ENCODE assay signal across 1 cellular context in the genomic region with DNA sequence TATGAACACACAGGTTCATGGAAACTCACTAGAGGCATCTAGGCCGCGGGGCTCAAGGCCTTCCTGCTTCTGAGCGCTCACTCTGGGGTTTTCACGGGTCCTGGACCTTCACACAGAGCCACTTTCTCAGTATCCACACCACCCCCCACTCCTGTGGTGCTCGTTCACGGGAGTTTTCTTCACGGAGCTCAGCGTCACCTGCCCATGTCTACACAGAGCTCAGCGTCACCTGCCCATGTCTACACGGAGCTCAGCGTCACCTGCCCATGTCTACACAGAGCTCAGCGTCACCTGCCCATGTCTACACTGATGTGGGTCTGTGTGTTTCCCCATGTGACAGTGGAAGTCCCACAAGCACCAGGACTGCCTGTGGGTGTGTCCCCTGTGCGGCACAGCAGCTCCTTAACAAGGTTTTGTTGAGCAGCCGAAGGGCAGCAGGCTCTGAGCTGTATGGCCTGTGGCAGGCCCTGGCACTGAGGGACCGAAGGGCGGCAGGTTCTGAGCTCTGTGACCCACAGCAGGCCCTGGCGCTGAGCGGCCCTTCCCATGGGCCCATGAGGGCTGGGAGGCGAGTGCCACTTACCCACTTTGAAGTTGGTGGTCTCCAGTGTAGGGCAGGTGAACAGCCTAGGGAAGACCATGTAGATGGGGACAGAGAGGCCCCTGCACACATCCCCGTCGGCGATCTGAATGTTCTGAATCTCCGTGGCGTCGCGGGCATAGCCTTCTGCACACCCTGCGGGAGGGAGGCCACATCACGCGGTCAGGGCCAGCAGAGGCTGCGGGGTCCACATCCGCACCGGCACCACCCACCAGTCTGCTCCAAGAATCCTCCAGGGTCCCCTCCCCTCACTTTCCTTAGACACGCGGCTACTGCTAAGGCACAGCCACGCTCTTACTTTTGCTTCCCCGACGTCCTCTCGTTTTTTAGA.
TF ChIP-seq lines count a peak whose summit lies in the region.

No MANE protein-coding gene starts in this region.

TF ChIP-seq in GM23338, 12 proteins besides CTCF, POLR2A, EP300 and RAD21:
- no peak for TF ChIP-seq ZNF114 (CRISPR knock-in tag; IDR thresholded peaks at IDR 0.05)
- TF ChIP-seq, protein P1, sequence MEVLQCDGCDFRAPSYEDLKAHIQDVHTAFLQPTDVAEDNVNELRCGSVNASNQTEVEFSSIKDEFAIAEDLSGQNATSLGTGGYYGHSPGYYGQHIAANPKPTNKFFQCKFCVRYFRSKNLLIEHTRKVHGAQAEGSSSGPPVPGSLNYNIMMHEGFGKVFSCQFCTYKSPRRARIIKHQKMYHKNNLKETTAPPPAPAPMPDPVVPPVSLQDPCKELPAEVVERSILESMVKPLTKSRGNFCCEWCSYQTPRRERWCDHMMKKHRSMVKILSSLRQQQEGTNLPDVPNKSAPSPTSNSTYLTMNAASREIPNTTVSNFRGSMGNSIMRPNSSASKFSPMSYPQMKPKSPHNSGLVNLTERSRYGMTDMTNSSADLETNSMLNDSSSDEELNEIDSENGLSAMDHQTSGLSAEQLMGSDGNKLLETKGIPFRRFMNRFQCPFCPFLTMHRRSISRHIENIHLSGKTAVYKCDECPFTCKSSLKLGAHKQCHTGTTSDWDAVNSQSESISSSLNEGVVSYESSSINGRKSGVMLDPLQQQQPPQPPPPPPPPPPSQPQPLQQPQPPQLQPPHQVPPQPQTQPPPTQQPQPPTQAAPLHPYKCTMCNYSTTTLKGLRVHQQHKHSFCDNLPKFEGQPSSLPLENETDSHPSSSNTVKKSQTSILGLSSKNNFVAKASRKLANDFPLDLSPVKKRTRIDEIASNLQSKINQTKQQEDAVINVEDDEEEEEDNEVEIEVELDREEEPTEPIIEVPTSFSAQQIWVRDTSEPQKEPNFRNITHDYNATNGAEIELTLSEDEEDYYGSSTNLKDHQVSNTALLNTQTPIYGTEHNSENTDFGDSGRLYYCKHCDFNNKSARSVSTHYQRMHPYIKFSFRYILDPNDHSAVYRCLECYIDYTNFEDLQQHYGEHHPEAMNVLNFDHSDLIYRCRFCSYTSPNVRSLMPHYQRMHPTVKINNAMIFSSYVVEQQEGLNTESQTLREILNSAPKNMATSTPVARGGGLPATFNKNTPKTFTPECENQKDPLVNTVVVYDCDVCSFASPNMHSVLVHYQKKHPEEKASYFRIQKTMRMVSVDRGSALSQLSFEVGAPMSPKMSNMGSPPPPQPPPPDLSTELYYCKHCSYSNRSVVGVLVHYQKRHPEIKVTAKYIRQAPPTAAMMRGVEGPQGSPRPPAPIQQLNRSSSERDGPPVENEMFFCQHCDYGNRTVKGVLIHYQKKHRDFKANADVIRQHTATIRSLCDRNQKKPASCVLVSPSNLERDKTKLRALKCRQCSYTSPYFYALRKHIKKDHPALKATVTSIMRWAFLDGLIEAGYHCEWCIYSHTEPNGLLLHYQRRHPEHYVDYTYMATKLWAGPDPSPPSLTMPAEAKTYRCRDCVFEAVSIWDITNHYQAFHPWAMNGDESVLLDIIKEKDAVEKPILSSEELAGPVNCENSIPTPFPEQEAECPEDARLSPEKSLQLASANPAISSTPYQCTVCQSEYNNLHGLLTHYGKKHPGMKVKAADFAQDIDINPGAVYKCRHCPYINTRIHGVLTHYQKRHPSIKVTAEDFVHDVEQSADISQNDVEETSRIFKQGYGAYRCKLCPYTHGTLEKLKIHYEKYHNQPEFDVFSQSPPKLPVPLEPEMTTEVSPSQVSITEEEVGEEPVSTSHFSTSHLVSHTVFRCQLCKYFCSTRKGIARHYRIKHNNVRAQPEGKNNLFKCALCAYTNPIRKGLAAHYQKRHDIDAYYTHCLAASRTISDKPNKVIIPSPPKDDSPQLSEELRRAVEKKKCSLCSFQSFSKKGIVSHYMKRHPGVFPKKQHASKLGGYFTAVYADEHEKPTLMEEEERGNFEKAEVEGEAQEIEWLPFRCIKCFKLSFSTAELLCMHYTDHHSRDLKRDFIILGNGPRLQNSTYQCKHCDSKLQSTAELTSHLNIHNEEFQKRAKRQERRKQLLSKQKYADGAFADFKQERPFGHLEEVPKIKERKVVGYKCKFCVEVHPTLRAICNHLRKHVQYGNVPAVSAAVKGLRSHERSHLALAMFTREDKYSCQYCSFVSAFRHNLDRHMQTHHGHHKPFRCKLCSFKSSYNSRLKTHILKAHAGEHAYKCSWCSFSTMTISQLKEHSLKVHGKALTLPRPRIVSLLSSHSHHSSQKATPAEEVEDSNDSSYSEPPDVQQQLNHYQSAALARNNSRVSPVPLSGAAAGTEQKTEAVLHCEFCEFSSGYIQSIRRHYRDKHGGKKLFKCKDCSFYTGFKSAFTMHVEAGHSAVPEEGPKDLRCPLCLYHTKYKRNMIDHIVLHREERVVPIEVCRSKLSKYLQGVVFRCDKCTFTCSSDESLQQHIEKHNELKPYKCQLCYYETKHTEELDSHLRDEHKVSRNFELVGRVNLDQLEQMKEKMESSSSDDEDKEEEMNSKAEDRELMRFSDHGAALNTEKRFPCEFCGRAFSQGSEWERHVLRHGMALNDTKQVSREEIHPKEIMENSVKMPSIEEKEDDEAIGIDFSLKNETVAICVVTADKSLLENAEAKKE (CRISPR knock-in tag; IDR thresholded peaks at IDR 0.05): no peak
- TF ChIP-seq EZH2phosphoT487 (IDR thresholded peaks at IDR 0.05; ENCODE audit: unreplicated experiment): no peak
- TF ChIP-seq, protein P2, sequence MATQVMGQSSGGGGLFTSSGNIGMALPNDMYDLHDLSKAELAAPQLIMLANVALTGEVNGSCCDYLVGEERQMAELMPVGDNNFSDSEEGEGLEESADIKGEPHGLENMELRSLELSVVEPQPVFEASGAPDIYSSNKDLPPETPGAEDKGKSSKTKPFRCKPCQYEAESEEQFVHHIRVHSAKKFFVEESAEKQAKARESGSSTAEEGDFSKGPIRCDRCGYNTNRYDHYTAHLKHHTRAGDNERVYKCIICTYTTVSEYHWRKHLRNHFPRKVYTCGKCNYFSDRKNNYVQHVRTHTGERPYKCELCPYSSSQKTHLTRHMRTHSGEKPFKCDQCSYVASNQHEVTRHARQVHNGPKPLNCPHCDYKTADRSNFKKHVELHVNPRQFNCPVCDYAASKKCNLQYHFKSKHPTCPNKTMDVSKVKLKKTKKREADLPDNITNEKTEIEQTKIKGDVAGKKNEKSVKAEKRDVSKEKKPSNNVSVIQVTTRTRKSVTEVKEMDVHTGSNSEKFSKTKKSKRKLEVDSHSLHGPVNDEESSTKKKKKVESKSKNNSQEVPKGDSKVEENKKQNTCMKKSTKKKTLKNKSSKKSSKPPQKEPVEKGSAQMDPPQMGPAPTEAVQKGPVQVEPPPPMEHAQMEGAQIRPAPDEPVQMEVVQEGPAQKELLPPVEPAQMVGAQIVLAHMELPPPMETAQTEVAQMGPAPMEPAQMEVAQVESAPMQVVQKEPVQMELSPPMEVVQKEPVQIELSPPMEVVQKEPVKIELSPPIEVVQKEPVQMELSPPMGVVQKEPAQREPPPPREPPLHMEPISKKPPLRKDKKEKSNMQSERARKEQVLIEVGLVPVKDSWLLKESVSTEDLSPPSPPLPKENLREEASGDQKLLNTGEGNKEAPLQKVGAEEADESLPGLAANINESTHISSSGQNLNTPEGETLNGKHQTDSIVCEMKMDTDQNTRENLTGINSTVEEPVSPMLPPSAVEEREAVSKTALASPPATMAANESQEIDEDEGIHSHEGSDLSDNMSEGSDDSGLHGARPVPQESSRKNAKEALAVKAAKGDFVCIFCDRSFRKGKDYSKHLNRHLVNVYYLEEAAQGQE (IDR thresholded peaks at IDR 0.05; ENCODE audit: unreplicated experiment): no peak
- TF ChIP-seq NANOG (IDR thresholded peaks at IDR 0.05; ENCODE audit: borderline replicate concordance): no peak
- no peak for TF ChIP-seq CREB1 (CRISPR knock-in tag; IDR thresholded peaks at IDR 0.05; ENCODE audit: low read depth)
- no peak for TF ChIP-seq STAT1 (IDR thresholded peaks at IDR 0.05; ENCODE audit: unreplicated experiment)
- TF ChIP-seq, protein P3, sequence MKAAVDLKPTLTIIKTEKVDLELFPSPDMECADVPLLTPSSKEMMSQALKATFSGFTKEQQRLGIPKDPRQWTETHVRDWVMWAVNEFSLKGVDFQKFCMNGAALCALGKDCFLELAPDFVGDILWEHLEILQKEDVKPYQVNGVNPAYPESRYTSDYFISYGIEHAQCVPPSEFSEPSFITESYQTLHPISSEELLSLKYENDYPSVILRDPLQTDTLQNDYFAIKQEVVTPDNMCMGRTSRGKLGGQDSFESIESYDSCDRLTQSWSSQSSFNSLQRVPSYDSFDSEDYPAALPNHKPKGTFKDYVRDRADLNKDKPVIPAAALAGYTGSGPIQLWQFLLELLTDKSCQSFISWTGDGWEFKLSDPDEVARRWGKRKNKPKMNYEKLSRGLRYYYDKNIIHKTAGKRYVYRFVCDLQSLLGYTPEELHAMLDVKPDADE (IDR thresholded peaks at IDR 0.05): no peak
